ENCODE assay signal across 11 cellular contexts in genomic region chr6:21348462-21349195, GRCh38.
A peak's percentile ranks its signal among the peaks of the same experiment; 100 is the strongest.
DNase-seq lines count a peak whose midpoint lies in the region; ATAC-seq, FAIRE-seq and TF ChIP-seq lines count a peak whose summit lies in the region.
"Had no signal": no experiment of that assay in that cellular context is flagged by ENCODE, and none has a peak within 500 bp of the region (broad histone marks: within the 10 kb centered on the region; RNA-seq: fewer than 3 reads in every experiment).

No MANE protein-coding gene starts in this region.

- BruUV-seq in A673 (replicated peaks; lab: Mats Ljungman, UMichigan) = no TSS peak

- peak; percentile 79 to 85 for ATAC-seq in lower lobe of right lung

- H3K27me3 ChIP-seq in A673 (replicated peaks; ENCODE audit: insufficient read depth, low read depth, low read length, poor library complexity) (no peaks in the 10 kb centered on the region), lower lobe of right lung (ENCODE audit: low read depth) (no peaks in the 10 kb centered on the region), esophagus muscularis mucosa (no peaks in the 10 kb centered on the region)
- H3K27me3 ChIP-seq: Peyer's patch had no signal

- POLR2A ChIA-PET in A673 (lab: Charles Lee; ENCODE audit: low non-redundant PET) = no interaction called here

- CTCF ChIA-PET in A673 (lab: Charles Lee) = no interaction called here

- intact Hi-C loops in A673 (cut with micrococcal nuclease; ENCODE audit: unreplicated experiment) = no loop called here
- intact Hi-C loops in lower lobe of right lung (cut with DNase I) = no loop called here
- intact Hi-C loops in esophagus muscularis mucosa (cut with DNase I) = no loop called here

- TF ChIP-seq CTCF in A673 (conservative IDR thresholded peaks at IDR 0.05; ENCODE audit: low read depth, low read length) (no peak), lower lobe of right lung (IDR thresholded peaks at IDR 0.05) (no peak), esophagus muscularis mucosa (IDR thresholded peaks at IDR 0.05) (no peak)

- DNase-seq in A673 (ENCODE audit: low spot score) (peak; percentile 47), HS-5 (ENCODE audit: low read depth) (peak; percentile 20), brain pericyte (ENCODE audit: low read depth, low spot score) (peak; percentile 50), lower lobe of right lung (peak; percentile 53), esophagus muscularis mucosa (ENCODE audit: extremely low spot score) (no peak), frontal cortex (ENCODE audit: low spot score in 2 of 2) (no peak)
- DNase-seq in stimulated activated naive CD4-positive, alpha-beta T cell treated with Interleukin-2 at 50 U/mL for 16 hours (lab: John Stamatoyannopoulos, UW) = no peak
- DNase-seq in activated CD8-positive, alpha-beta memory T cell treated with anti-CD3 and anti-CD28 coated beads, Interleukin-2, amount 50 U/mL, for 48 hours = no peak
- DNase-seq: Caco-2; Peyer's patch; stimulated activated CD4-positive, alpha-beta T cell treated with anti-CD3 and anti-CD28 coated beads, Interleukin-2, amount 100 ng/mL, for 24 hours had no signal

- TF ChIP-seq POLR2A in esophagus muscularis mucosa (IDR thresholded peaks at IDR 0.05; ENCODE audit: low read depth) = no peak

- FAIRE-seq in frontal cortex (lab: Jason Lieb, UNC) = no peak

- no peaks in the 10 kb centered on the region for H3K9me3 ChIP-seq in A673 (ENCODE audit: low read depth, low read length, poor library complexity, severe bottlenecking)
- H3K9me3 ChIP-seq in lower lobe of right lung = no peaks in the 10 kb centered on the region
- no peaks in the 10 kb centered on the region for H3K9me3 ChIP-seq in esophagus muscularis mucosa
- H3K9me3 ChIP-seq: Caco-2, Peyer's patch had no signal

- H3K36me3 ChIP-seq in A673 (ENCODE audit: insufficient read depth, low read length, poor library complexity, severe bottlenecking) (no peaks in the 10 kb centered on the region), lower lobe of right lung (no peaks in the 10 kb centered on the region), esophagus muscularis mucosa (no peaks in the 10 kb centered on the region)
- H3K36me3 ChIP-seq: Peyer's patch had no signal

- WGBS in esophagus muscularis mucosa = 62% methylated on average over 7 of the region's 7 CpGs

- H3K27ac ChIP-seq in A673 (ENCODE audit: low read depth, low read length, poor library complexity, severe bottlenecking) (no peak overlapping the region), lower lobe of right lung (no peak overlapping the region), esophagus muscularis mucosa (replicated peaks in 1 of 4) (no peak overlapping the region)
- H3K27ac ChIP-seq: Peyer's patch had no signal

- H3K4me3 ChIP-seq in A673 (ENCODE audit: low read depth, low read length, poor library complexity, severe bottlenecking) (no peak overlapping the region), lower lobe of right lung (no peak overlapping the region), esophagus muscularis mucosa (no peak overlapping the region)
- H3K4me3 ChIP-seq: Peyer's patch had no signal

- H3K4me1 ChIP-seq in A673 (ENCODE audit: insufficient read depth, low read length, poor library complexity, severe bottlenecking) (peaks cover 8% of the 10 kb centered on the region), lower lobe of right lung (no peaks in the 10 kb centered on the region), esophagus muscularis mucosa (no peaks in the 10 kb centered on the region)
- H3K4me1 ChIP-seq: Caco-2, Peyer's patch had no signal

- no peak for TF ChIP-seq EP300 in esophagus muscularis mucosa (IDR thresholded peaks at IDR 0.05)

Comparison
In these comparisons a context has a peak if more than half of its experiments do, and no peak if none do; other contexts are left out.
1. DNase-seq: peak in A673 (single experiment), HS-5 (single experiment), brain pericyte (single experiment) and lower lobe of right lung (single experiment); none in esophagus muscularis mucosa (single experiment), frontal cortex (0 of 2), stimulated activated naive CD4-positive, alpha-beta T cell treated with Interleukin-2 at 50 U/mL for 16 hours (single experiment) and activated CD8-positive, alpha-beta memory T cell treated with anti-CD3 and anti-CD28 coated beads, Interleukin-2, amount 50 U/mL, for 48 hours (single experiment).